In genomic region chr6:43678341-43678740, GRCh38 we compare ENCODE assay signal across 22 cellular contexts. TPM values are rescaled to one million over a fixed set of nuclear protein-coding genes. Genes with fewer than 3 reads are reported as not detected.
"Had no signal": no experiment of that assay in that cellular context is flagged by ENCODE, and none has a peak within 500 bp of the region (broad histone marks: within the 10 kb centered on the region; RNA-seq: fewer than 3 reads in every experiment).

No MANE protein-coding gene starts in this region.

- H3K27me3 ChIP-seq: MG63, SJSA1 had no signal

- H3K4me3 ChIP-seq: MG63, SJSA1, SK-N-MC had no signal

- H3K9me3 ChIP-seq: MG63, SJSA1 had no signal

- DNase-seq: Karpas-422, KG1, MG63, NCI-H1092, NCI-H1436, NCI-H187, NCI-H2029, NCI-H2081 treated with DMSO at 0.1 percent for 48 hours, NCI-H2171, NCI-H226, NCI-H446, NCI-H510A, NCI-H524 treated with DMSO at 0.1 percent for 48 hours, NCI-H69, NCI-H774, Right ventricle myocardium superior, RPMI8226, SIG-M5 had no signal

- FAIRE-seq: RCC 7860 had no signal

- H3K27ac ChIP-seq: SJSA1, SK-N-MC had no signal

RNA-seq across cellular contexts. Expression of gene RSPH9, which starts 33.5 kb away (rescaled TPM):
- total RNA-seq: HT-29, SJSA1 had no signal
